Comparison of ENCODE assay signal across 14 cellular contexts in the genomic region with DNA sequence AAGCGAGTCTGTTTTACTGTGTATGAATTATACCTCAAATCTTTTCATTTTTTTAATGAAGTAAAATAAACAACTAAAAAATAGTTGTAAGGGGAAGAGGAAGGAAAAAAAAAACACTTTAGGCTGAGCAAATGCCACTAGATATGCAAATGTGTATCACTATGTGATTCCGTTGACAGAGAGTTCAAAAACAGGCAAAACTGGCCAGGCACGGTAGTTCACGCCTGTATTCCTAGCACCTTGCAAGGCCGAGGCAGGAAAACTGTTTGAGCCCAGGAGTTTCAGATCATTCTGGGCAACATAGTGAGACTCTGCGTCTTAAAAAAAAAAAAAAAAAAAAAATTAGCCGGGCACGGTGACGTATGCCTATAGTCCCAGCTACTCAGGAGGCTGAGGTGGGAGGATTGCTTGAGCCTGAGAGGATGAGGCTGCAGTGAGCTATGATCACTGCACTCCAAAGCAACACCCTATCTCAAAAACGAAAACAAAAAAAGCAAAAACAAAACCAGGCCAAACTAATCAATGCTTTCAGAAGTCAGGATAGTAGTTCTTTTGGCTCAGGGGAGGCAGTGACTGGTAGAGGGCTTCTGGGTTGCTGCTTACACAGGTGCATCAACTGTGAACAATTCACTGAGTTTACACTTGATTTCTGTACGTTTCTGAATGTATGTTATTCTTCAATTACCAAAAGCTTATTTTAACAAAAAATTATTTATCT. TPM values are rescaled to one million over a fixed set of nuclear protein-coding genes. Genes with fewer than 3 reads are reported as not detected.
DNase-seq lines count a peak whose midpoint lies in the region; ATAC-seq and TF ChIP-seq lines count a peak whose summit lies in the region.
"Had no signal": no experiment of that assay in that cellular context is flagged by ENCODE, and none has a peak within 500 bp of the region (broad histone marks: within the 10 kb centered on the region; RNA-seq: fewer than 3 reads in every experiment).

No MANE protein-coding gene starts in this region.

- no peak for TF ChIP-seq CTCF in HFFc6 (IDR thresholded peaks at IDR 0.05)
- no peak for TF ChIP-seq CTCF in transverse colon (IDR thresholded peaks at IDR 0.05)
- no peak for TF ChIP-seq CTCF in testis (IDR thresholded peaks at IDR 0.05)

- H3K36me3 ChIP-seq in transverse colon (no peaks in the 10 kb centered on the region), testis (ENCODE audit: low read depth, missing control alignments) (no peaks in the 10 kb centered on the region)

- DNase-seq in activated naive CD4-positive, alpha-beta T cell treated with anti-CD3 and anti-CD28 coated beads, Interleukin-2, amount 10 ng/mL, durations not matched to agents 7 days and 5 days, result no peak
- no peak for DNase-seq in activated naive CD4-positive, alpha-beta T cell treated with anti-CD3 and anti-CD28 coated beads, Interleukin-2, amount 50 U/mL, for 72 hours (ENCODE audit: low spot score in 2 of 2)
- DNase-seq in HFFc6, result no peak
- DNase-seq in transverse colon, result peak; percentile 24
- no peak for DNase-seq in DMS53 treated with DMSO at 0.1 percent for 48 hours (lab: John Stamatoyannopoulos, UW; ENCODE audit: unreplicated experiment)
- no peak for DNase-seq in testis
- DNase-seq: activated CD8-positive, alpha-beta memory T cell treated with anti-CD3 and anti-CD28 coated beads, Interleukin-2, amount 50 U/mL, for 4 hours; SHP77; small intestine; stimulated activated naive B cell treated with anti-CD40 and anti-IgM and Interleukin-4, amounts not matched to agents 10 μg/mL and 1 μg/mL and 100 μg/mL, for 72 hours had no signal

- peaks cover 52% of the 10 kb centered on the region for H3K36me3 Mint-ChIP-seq in activated naive CD4-positive, alpha-beta T cell treated with anti-CD3 and anti-CD28 coated beads, Interleukin-2, amount 10 ng/mL, durations not matched to agents 7 days and 5 days
- H3K36me3 Mint-ChIP-seq in activated naive CD4-positive, alpha-beta T cell treated with anti-CD3 and anti-CD28 coated beads, Interleukin-2, amount 50 U/mL, for 72 hours, result peaks cover 28 to 39% of the 10 kb centered on the region in 2 donors
- H3K36me3 Mint-ChIP-seq in HFFc6 (ENCODE audit: low read depth), result peaks cover 31% of the 10 kb centered on the region

- H3K9me3 ChIP-seq in transverse colon (no peaks in the 10 kb centered on the region), testis (no peaks in the 10 kb centered on the region)
- H3K9me3 ChIP-seq: gastroesophageal sphincter had no signal

- no peak overlapping the region for H3K4me3 Mint-ChIP-seq in activated naive CD4-positive, alpha-beta T cell treated with anti-CD3 and anti-CD28 coated beads, Interleukin-2, amount 10 ng/mL, durations not matched to agents 7 days and 5 days
- H3K4me3 Mint-ChIP-seq in HFFc6, result no peak overlapping the region
- H3K4me3 Mint-ChIP-seq: central memory CD8-positive, alpha-beta T cell; stimulated activated naive B cell treated with anti-CD40 and anti-IgM and Interleukin-4, amounts not matched to agents 10 μg/mL and 1 μg/mL and 100 μg/mL, for 72 hours had no signal

- in situ Hi-C loops in transverse colon (cut with MboI; ENCODE audit: low pct_ligation_motif_present in 1 of 4, low pct_unique_long_range_greater_than_20kb in 1 of 4, low sequenced_read_pairs in 3 of 4), result no loop called here

- ATAC-seq in activated naive CD4-positive, alpha-beta T cell treated with anti-CD3 and anti-CD28 coated beads, Interleukin-2, amount 50 U/mL, for 72 hours, result no peak
- no peak for ATAC-seq in HG03025 (IDR thresholded peaks at IDR 0.05; ENCODE audit: low FRiP score, unreplicated experiment)
- ATAC-seq: gastroesophageal sphincter; stimulated activated naive B cell treated with anti-CD40 and anti-IgM and Interleukin-4, amounts not matched to agents 10 μg/mL and 1 μg/mL and 100 μg/mL, for 72 hours had no signal

- H3K27me3 Mint-ChIP-seq in activated naive CD4-positive, alpha-beta T cell treated with anti-CD3 and anti-CD28 coated beads, Interleukin-2, amount 10 ng/mL, durations not matched to agents 7 days and 5 days, result no peaks in the 10 kb centered on the region
- no peaks in the 10 kb centered on the region for H3K27me3 Mint-ChIP-seq in HFFc6 (ENCODE audit: insufficient read depth)
- H3K27me3 Mint-ChIP-seq: central memory CD8-positive, alpha-beta T cell; stimulated activated naive B cell treated with anti-CD40 and anti-IgM and Interleukin-4, amounts not matched to agents 10 μg/mL and 1 μg/mL and 100 μg/mL, for 72 hours had no signal

- intact Hi-C loops in transverse colon (cut with DNase I; ENCODE audit: low total_unique reads), result no loop called here
- intact Hi-C loops in testis (cut with DNase I; ENCODE audit: low total_unique reads), result no loop called here

- peaks cover 67% of the 10 kb centered on the region for H3K4me1 Mint-ChIP-seq in activated naive CD4-positive, alpha-beta T cell treated with anti-CD3 and anti-CD28 coated beads, Interleukin-2, amount 10 ng/mL, durations not matched to agents 7 days and 5 days
- peaks cover 43% of the 10 kb centered on the region for H3K4me1 Mint-ChIP-seq in HFFc6 (ENCODE audit: low read depth)

- H3K4me3 ChIP-seq in transverse colon (no peak overlapping the region), testis (no peak overlapping the region)
- H3K4me3 ChIP-seq: gastroesophageal sphincter had no signal

- TF ChIP-seq EP300 in transverse colon (IDR thresholded peaks at IDR 0.05; ENCODE audit: low read depth), result no peak

- H3K4me1 ChIP-seq in transverse colon (peaks cover 0 to 11% (median 2%) of the 10 kb centered on the region in 4 donors), testis (no peaks in the 10 kb centered on the region)
- H3K4me1 ChIP-seq: gastroesophageal sphincter had no signal

- no peaks in the 10 kb centered on the region for H3K9me3 Mint-ChIP-seq in activated naive CD4-positive, alpha-beta T cell treated with anti-CD3 and anti-CD28 coated beads, Interleukin-2, amount 10 ng/mL, durations not matched to agents 7 days and 5 days
- H3K9me3 Mint-ChIP-seq in activated naive CD4-positive, alpha-beta T cell treated with anti-CD3 and anti-CD28 coated beads, Interleukin-2, amount 50 U/mL, for 72 hours, result no peaks in the 10 kb centered on the region
- no peaks in the 10 kb centered on the region for H3K9me3 Mint-ChIP-seq in HFFc6
- H3K9me3 Mint-ChIP-seq: central memory CD8-positive, alpha-beta T cell; stimulated activated naive B cell treated with anti-CD40 and anti-IgM and Interleukin-4, amounts not matched to agents 10 μg/mL and 1 μg/mL and 100 μg/mL, for 72 hours had no signal

- 0 out of 2 replicates have a peak, but pooled peaks have one; percentile 11 for TF ChIP-seq POLR2A in Raji (IDR thresholded peaks at IDR 0.05; ENCODE audit: insufficient read depth, low read depth, low read length)
- TF ChIP-seq POLR2A in transverse colon (IDR thresholded peaks at IDR 0.05), result no peak
- TF ChIP-seq POLR2A in testis (IDR thresholded peaks at IDR 0.05), result no peak

- no peaks in the 10 kb centered on the region for H3K27me3 ChIP-seq in transverse colon
- no peaks in the 10 kb centered on the region for H3K27me3 ChIP-seq in testis
- H3K27me3 ChIP-seq: gastroesophageal sphincter had no signal

- WGBS in transverse colon (ENCODE audit: low coverage in 1 of 2), 2 donors, result 53 to 67% methylated on average over 10 to 11 of the region's 11 CpGs
- WGBS in testis, 2 donors, result 82 to 91% methylated on average over 11 of the region's 11 CpGs

- H3K27ac ChIP-seq in transverse colon, result peak overlapping the region in 1 of 4 donors; percentile 9
- no peak overlapping the region for H3K27ac ChIP-seq in testis
- H3K27ac ChIP-seq: gastroesophageal sphincter had no signal

- CTCF ChIA-PET in activated naive CD4-positive, alpha-beta T cell treated with anti-CD3 and anti-CD28 coated beads, Interleukin-2, amount 10 ng/mL, durations not matched to agents 7 days and 5 days (lab: Charles Lee), result interaction anchor here (1.7 kb wide), 1 partner anchor 30 kb away, joined by 7 read pairs; no protein-coding TSS in a partner anchor

- H3K27ac Mint-ChIP-seq in activated naive CD4-positive, alpha-beta T cell treated with anti-CD3 and anti-CD28 coated beads, Interleukin-2, amount 10 ng/mL, durations not matched to agents 7 days and 5 days, result peak overlapping the region; percentile 34
- H3K27ac Mint-ChIP-seq in activated naive CD4-positive, alpha-beta T cell treated with anti-CD3 and anti-CD28 coated beads, Interleukin-2, amount 50 U/mL, for 72 hours, result no peak overlapping the region
- H3K27ac Mint-ChIP-seq in HFFc6, result peak overlapping the region; percentile 40; the same call in 1 of the 2 replicates
- H3K27ac Mint-ChIP-seq: stimulated activated naive B cell treated with anti-CD40 and anti-IgM and Interleukin-4, amounts not matched to agents 10 μg/mL and 1 μg/mL and 100 μg/mL, for 72 hours had no signal

RNA-seq across cellular contexts. Expression of gene PRC1, which starts 7.4 kb away (rescaled TPM):
- total RNA-seq in activated naive CD4-positive, alpha-beta T cell treated with anti-CD3 and anti-CD28 coated beads, Interleukin-2, amount 50 U/mL, for 72 hours, result 100 to 1,000 TPM; 115 to 233 TPM
- 100 to 1,000 TPM in 5 of 6 experiments, 10 to 100 TPM in 1; 85.5 to 210 (median 189) TPM for total RNA-seq in HFFc6 (2021; fragmentation: NEBNext Ultra II Directional; extraction: Animal tissue kit (Norgen Biotek cat#: 25700))
- total RNA-seq in transverse colon, result 10 to 100 TPM in 3 of 4 donors, 1 to 10 TPM in 1; 8.1 to 58.0 (median 23.7) TPM
- 100 to 1,000 TPM in 1 of 2 donors, 10 to 100 TPM in 1; 74.3 to 104 TPM for total RNA-seq in testis
- 111 TPM for polyA plus RNA-seq in testis (ENCODE audit: insufficient read depth, low read depth, low replicate concordance)

RNA-seq across cellular contexts. Expression of gene RCCD1, which starts 32.3 kb away (rescaled TPM):
- total RNA-seq in activated naive CD4-positive, alpha-beta T cell treated with anti-CD3 and anti-CD28 coated beads, Interleukin-2, amount 50 U/mL, for 72 hours, result 10 to 100 TPM; 37.7 to 58.7 TPM
- 10 to 100 TPM; 13.7 to 16.4 (median 14.2) TPM for total RNA-seq in HFFc6 (2021; fragmentation: NEBNext Ultra II Directional; extraction: Animal tissue kit (Norgen Biotek cat#: 25700))
- total RNA-seq in transverse colon (100 to 1,000 TPM in 1 of 4 donors, 10 to 100 TPM in 3; 13.1 to 438 (median 16.2) TPM), testis (10 to 100 TPM; 17.5 TPM)
- 21.1 TPM for polyA plus RNA-seq in testis (ENCODE audit: insufficient read depth, low read depth, low replicate concordance)

RNA-seq across cellular contexts. Expression of gene VPS33B, which starts 35.4 kb away (rescaled TPM):
- 10 to 100 TPM; 22.2 to 34.4 TPM for total RNA-seq in activated naive CD4-positive, alpha-beta T cell treated with anti-CD3 and anti-CD28 coated beads, Interleukin-2, amount 50 U/mL, for 72 hours
- total RNA-seq in HFFc6 (2021; fragmentation: NEBNext Ultra II Directional; extraction: Animal tissue kit (Norgen Biotek cat#: 25700)), result 10 to 100 TPM; 12.7 to 18.8 (median 16.2) TPM
- total RNA-seq in transverse colon, result 10 to 100 TPM in 2 of 4 donors, 1 to 10 TPM in 2; 6.7 to 18.7 (median 10.8) TPM
- total RNA-seq in testis, result 10 to 100 TPM; 12.6 to 20.6 TPM
- 16.9 TPM for polyA plus RNA-seq in testis (ENCODE audit: insufficient read depth, low read depth, low replicate concordance)

RNA-seq across cellular contexts. Expression of gene UNC45A, which starts 51.9 kb away (rescaled TPM):
- 100 to 1,000 TPM in 1 of 2 donors, 10 to 100 TPM in 1; 75.5 to 112 TPM for total RNA-seq in activated naive CD4-positive, alpha-beta T cell treated with anti-CD3 and anti-CD28 coated beads, Interleukin-2, amount 50 U/mL, for 72 hours
- total RNA-seq in HFFc6 (2021; fragmentation: NEBNext Ultra II Directional; extraction: Animal tissue kit (Norgen Biotek cat#: 25700)), result 10 to 100 TPM; 65.3 to 77.5 (median 72.1) TPM
- total RNA-seq in transverse colon (100 to 1,000 TPM in 1 of 4 donors, 10 to 100 TPM in 3; 34.4 to 142 (median 52.9) TPM), testis (10 to 100 TPM; 48.9 to 56.9 TPM)
- 59.6 TPM for polyA plus RNA-seq in testis (ENCODE audit: insufficient read depth, low read depth, low replicate concordance)

RNA-seq across cellular contexts. Expression of gene HDDC3, which starts 54.6 kb away (rescaled TPM):
- total RNA-seq in activated naive CD4-positive, alpha-beta T cell treated with anti-CD3 and anti-CD28 coated beads, Interleukin-2, amount 50 U/mL, for 72 hours, result 10 to 100 TPM; 18.9 to 32.4 TPM
- total RNA-seq in HFFc6 (2021; fragmentation: NEBNext Ultra II Directional; extraction: Animal tissue kit (Norgen Biotek cat#: 25700)), result 10 to 100 TPM; 11.2 to 15.7 (median 13.5) TPM
- total RNA-seq in transverse colon (10 to 100 TPM; 13.8 to 21.8 (median 17.9) TPM), testis (10 to 100 TPM; 16.7 to 18.3 TPM)
- 12.1 TPM for polyA plus RNA-seq in testis (ENCODE audit: insufficient read depth, low read depth, low replicate concordance)

Comparison
In these comparisons a context has a peak if more than half of its experiments do, and no peak if none do; other contexts are left out.
1. H3K27ac Mint-ChIP-seq: peak in activated naive CD4-positive, alpha-beta T cell treated with anti-CD3 and anti-CD28 coated beads, Interleukin-2, amount 10 ng/mL, durations not matched to agents 7 days and 5 days (single experiment) and HFFc6 (single experiment); none in activated naive CD4-positive, alpha-beta T cell treated with anti-CD3 and anti-CD28 coated beads, Interleukin-2, amount 50 U/mL, for 72 hours (0 of 2).